ENCODE assay signal across 8 cellular contexts in genomic region chr1:182614796-182615451, GRCh38. TPM values are rescaled to one million over a fixed set of nuclear protein-coding genes. Genes with fewer than 3 reads are reported as not detected.
DNase-seq lines count a peak whose midpoint lies in the region; ATAC-seq and TF ChIP-seq lines count a peak whose summit lies in the region.

No MANE protein-coding gene starts in this region.

- peak; percentile 20 to 61 (median 35) for DNase-seq in CD8-positive, alpha-beta memory T cell
- DNase-seq in SJSA1 (ENCODE audit: low read depth in 1 of 2, low spot score in 2 of 2), result peak; percentile 94 to 95
- DNase-seq in activated naive CD8-positive, alpha-beta T cell treated with anti-CD3 and anti-CD28 coated beads, Interleukin-2, amount 50 U/mL, for 24 hours, result peak; percentile 73
- DNase-seq in Right ventricle myocardium superior, result peak; percentile 91
- DNase-seq in ovary, result peak; percentile 82 to 87 (median 84)
- peak; percentile 92 to 96 for DNase-seq in aorta

- H3K4me3 ChIP-seq in CD8-positive, alpha-beta memory T cell (ENCODE audit: low read length), result peak overlapping the region; percentile 52
- H3K4me3 ChIP-seq in HUES48 (ENCODE audit: low read depth, low read length) (peak overlapping the region; percentile 61), SJSA1 (peak overlapping the region; percentile 36), ovary (peak overlapping the region; percentile 38), aorta (ENCODE audit: low read length in 2 of 2) (peak overlapping the region; percentile 22 to 44)

- intact Hi-C loops in Right ventricle myocardium superior (cut with DNase I) (no loop called here), ovary (cut with DNase I) (no loop called here), aorta (cut with DNase I) (loop anchor here in 1 of 2 donors (1.0 kb wide), 1 partner anchor 11 kb away; the partner anchor contains the start of gene RGS16)

- peaks cover 62 to 68% of the 10 kb centered on the region in 2 donors for H3K27me3 Mint-ChIP-seq in CD8-positive, alpha-beta memory T cell
- H3K27me3 Mint-ChIP-seq in activated naive CD8-positive, alpha-beta T cell treated with anti-CD3 and anti-CD28 coated beads, Interleukin-2, amount 50 U/mL, for 24 hours, result peaks cover 33% of the 10 kb centered on the region

- peak overlapping the region; percentile 65 for H3K9ac ChIP-seq in HUES48 (ENCODE audit: low read depth, low read length)

- TF ChIP-seq CTCF in ovary (IDR thresholded peaks at IDR 0.05), result no peak

- H3K4me1 Mint-ChIP-seq in CD8-positive, alpha-beta memory T cell, result peaks cover 34 to 41% (median 34%) of the 10 kb centered on the region in 3 donors
- peaks cover 81% of the 10 kb centered on the region for H3K4me1 Mint-ChIP-seq in activated naive CD8-positive, alpha-beta T cell treated with anti-CD3 and anti-CD28 coated beads, Interleukin-2, amount 50 U/mL, for 24 hours

- no peak for TF ChIP-seq EP300 in ovary (IDR thresholded peaks at IDR 0.05)

- H3K4me1 ChIP-seq in CD8-positive, alpha-beta memory T cell (ENCODE audit: insufficient read depth, low read length), result peaks cover 29% of the 10 kb centered on the region
- peaks cover 64% of the 10 kb centered on the region for H3K4me1 ChIP-seq in HUES48 (ENCODE audit: control insufficient read depth, insufficient read depth, low read length)
- peaks cover 53% of the 10 kb centered on the region for H3K4me1 ChIP-seq in SJSA1 (replicated peaks)
- H3K4me1 ChIP-seq in ovary (ENCODE audit: insufficient read depth), result peaks cover 6% of the 10 kb centered on the region
- H3K4me1 ChIP-seq in aorta (ENCODE audit: control insufficient read depth in 1 of 2, insufficient read depth in 2 of 2, low read length in 2 of 2), result no peaks in the 10 kb centered on the region

- CTCF ChIA-PET in CD8-positive, alpha-beta memory T cell (lab: Charles Lee), result interaction anchor here (1.4 to 3.5 kb wide), 6 partner anchors 8 to 168 kb away, joined by 3 to 24 read pairs (median 8); partner anchors contain the start of gene RGS16

- no peak for TF ChIP-seq POLR2A in ovary (IDR thresholded peaks at IDR 0.05)

- 1% methylated on average over 56 of the region's 56 CpGs for WGBS in ovary, 3 donors
- 0 to 1% methylated on average over 55 to 56 of the region's 56 CpGs for WGBS in aorta, 2 donors

- peak overlapping the region; percentile 64 to 89 (median 82) for H3K4me3 Mint-ChIP-seq in CD8-positive, alpha-beta memory T cell
- H3K4me3 Mint-ChIP-seq in activated naive CD8-positive, alpha-beta T cell treated with anti-CD3 and anti-CD28 coated beads, Interleukin-2, amount 50 U/mL, for 24 hours, result peak overlapping the region; percentile 81

- no peaks in the 10 kb centered on the region for H3K9me3 ChIP-seq in CD8-positive, alpha-beta memory T cell (ENCODE audit: low read length)
- H3K9me3 ChIP-seq in HUES48 (ENCODE audit: control insufficient read depth, insufficient read depth, low read length) (no peaks in the 10 kb centered on the region), SJSA1 (replicated peaks) (no peaks in the 10 kb centered on the region), ovary (no peaks in the 10 kb centered on the region), aorta (ENCODE audit: control insufficient read depth, low read length) (no peaks in the 10 kb centered on the region)

- no peak overlapping the region for H3K27ac ChIP-seq in CD8-positive, alpha-beta memory T cell (ENCODE audit: low read depth, low read length)
- H3K27ac ChIP-seq in HUES48 (ENCODE audit: low read depth, low read length) (peak overlapping the region; percentile 78), SJSA1 (peak overlapping the region; percentile 79), ovary (peak overlapping the region; percentile 92 to 97), aorta (ENCODE audit: low read depth in 1 of 2, low read length in 2 of 2) (peak overlapping the region; percentile 89 to 91)

- peaks cover 0 to 4% (median 0%) of the 10 kb centered on the region in 3 donors for H3K36me3 Mint-ChIP-seq in CD8-positive, alpha-beta memory T cell
- H3K36me3 Mint-ChIP-seq in activated naive CD8-positive, alpha-beta T cell treated with anti-CD3 and anti-CD28 coated beads, Interleukin-2, amount 50 U/mL, for 24 hours (ENCODE audit: low read depth), result peaks cover 7% of the 10 kb centered on the region

- H3K27me3 ChIP-seq in CD8-positive, alpha-beta memory T cell (ENCODE audit: insufficient read depth, low read length, poor library complexity, severe bottlenecking), result peaks cover 6% of the 10 kb centered on the region
- peaks cover 76% of the 10 kb centered on the region for H3K27me3 ChIP-seq in HUES48 (ENCODE audit: control insufficient read depth, insufficient read depth, low read length)
- H3K27me3 ChIP-seq in SJSA1 (replicated peaks), result no peaks in the 10 kb centered on the region
- no peaks in the 10 kb centered on the region for H3K27me3 ChIP-seq in ovary
- H3K27me3 ChIP-seq in aorta (ENCODE audit: control insufficient read depth in 1 of 2, insufficient read depth in 2 of 2, low read length in 1 of 2), result no peaks in the 10 kb centered on the region

- ATAC-seq in GM19463 (IDR thresholded peaks at IDR 0.05; ENCODE audit: unreplicated experiment) (peak; percentile 37), Right ventricle myocardium superior (ENCODE audit: poor library complexity) (peak; percentile 93), aorta (ENCODE audit: low FRiP score) (peak; percentile 86)
- ATAC-seq in activated naive CD8-positive, alpha-beta T cell treated with anti-CD3 and anti-CD28 coated beads, Interleukin-2, amount 50 U/mL, for 24 hours, result peak; percentile 29

- H3K36me3 ChIP-seq in CD8-positive, alpha-beta memory T cell (ENCODE audit: insufficient read depth, low read length), result no peaks in the 10 kb centered on the region
- H3K36me3 ChIP-seq in HUES48 (ENCODE audit: control insufficient read depth, insufficient read depth, low read length) (no peaks in the 10 kb centered on the region), SJSA1 (no peaks in the 10 kb centered on the region), ovary (no peaks in the 10 kb centered on the region), aorta (ENCODE audit: control insufficient read depth in 1 of 2, insufficient read depth in 2 of 2, low read length in 1 of 2) (no peaks in the 10 kb centered on the region)

- H3K9me3 Mint-ChIP-seq in CD8-positive, alpha-beta memory T cell, result peaks cover 0 to 4% (median 3%) of the 10 kb centered on the region in 5 donors
- H3K9me3 Mint-ChIP-seq in activated naive CD8-positive, alpha-beta T cell treated with anti-CD3 and anti-CD28 coated beads, Interleukin-2, amount 50 U/mL, for 24 hours, result peaks cover 5% of the 10 kb centered on the region

- POLR2A ChIA-PET in CD8-positive, alpha-beta memory T cell (lab: Charles Lee), result interaction anchor here (1.1 to 1.6 kb wide), 2 partner anchors 10 to 26 kb away, joined by 6 to 8 read pairs; partner anchors contain the start of gene RNASEL

- peak overlapping the region; percentile 34 to 98 (median 90) for H3K27ac Mint-ChIP-seq in CD8-positive, alpha-beta memory T cell
- H3K27ac Mint-ChIP-seq in activated naive CD8-positive, alpha-beta T cell treated with anti-CD3 and anti-CD28 coated beads, Interleukin-2, amount 50 U/mL, for 24 hours, result peak overlapping the region; percentile 95

RNA-seq across cellular contexts. Expression of gene RGS16, which starts 10.7 kb away (rescaled TPM):
- 10 to 100 TPM; 58.9 to 59.9 TPM for total RNA-seq in CD8-positive, alpha-beta memory T cell
- polyA plus RNA-seq in CD8-positive, alpha-beta memory T cell, result 0.21 TPM
- 5.0 and 5.7 TPM in 2 replicates for total RNA-seq in SJSA1 (2014; rRNA removed; shearing (Covaris generic))
- total RNA-seq in Right ventricle myocardium superior, result 1.0 TPM
- total RNA-seq in ovary, result 1 to 10 TPM; 1.1 to 7.4 (median 2.5) TPM
- polyA plus RNA-seq in ovary, result 1 to 10 TPM; 3.8 to 4.3 TPM
- total RNA-seq in aorta, result 10 to 100 TPM in 1 of 2 donors, 1 to 10 TPM in 1; 9.2 to 20.9 TPM
- polyA plus RNA-seq in aorta, result 1 to 10 TPM in 1 of 2 donors, under 1 TPM in 1; 0.50 to 7.0 TPM

RNA-seq across cellular contexts. Expression of gene RNASEL, which starts 25.9 kb away (rescaled TPM):
- total RNA-seq in CD8-positive, alpha-beta memory T cell, result 1 to 10 TPM; 5.3 to 5.6 TPM
- polyA plus RNA-seq in CD8-positive, alpha-beta memory T cell, result 8.7 TPM
- total RNA-seq in SJSA1 (2014; rRNA removed; shearing (Covaris generic)), result 8.8 and 11.5 TPM in 2 replicates
- 3.3 TPM for total RNA-seq in Right ventricle myocardium superior
- total RNA-seq in ovary, result 10 to 100 TPM in 3 of 7 donors, 1 to 10 TPM in 4; 6.7 to 14.1 (median 9.7) TPM
- polyA plus RNA-seq in ovary, result 10 to 100 TPM in 1 of 2 donors, 1 to 10 TPM in 1; 6.8 to 15.0 TPM
- 10 to 100 TPM in 1 of 2 donors, 1 to 10 TPM in 1; 6.8 to 13.9 TPM for total RNA-seq in aorta
- 1 to 10 TPM; 3.9 to 6.9 TPM for polyA plus RNA-seq in aorta

Comparison
In these comparisons a context has a peak if more than half of its experiments do, and no peak if none do; other contexts are left out.
1. DNase-seq: peak in every context shown above with its lines; median percentile 94 in SJSA1; 94 in aorta; 91 in Right ventricle myocardium superior; 84 in ovary; 73 in activated naive CD8-positive, alpha-beta T cell treated with anti-CD3 and anti-CD28 coated beads, Interleukin-2, amount 50 U/mL, for 24 hours; 35 in CD8-positive, alpha-beta memory T cell.
2. ATAC-seq: peak in every context shown above with its lines; median percentile 93 in Right ventricle myocardium superior; 86 in aorta; 37 in GM19463; 29 in activated naive CD8-positive, alpha-beta T cell treated with anti-CD3 and anti-CD28 coated beads, Interleukin-2, amount 50 U/mL, for 24 hours.